3 cellular contexts compared by ENCODE assay signal in the genomic region with DNA sequence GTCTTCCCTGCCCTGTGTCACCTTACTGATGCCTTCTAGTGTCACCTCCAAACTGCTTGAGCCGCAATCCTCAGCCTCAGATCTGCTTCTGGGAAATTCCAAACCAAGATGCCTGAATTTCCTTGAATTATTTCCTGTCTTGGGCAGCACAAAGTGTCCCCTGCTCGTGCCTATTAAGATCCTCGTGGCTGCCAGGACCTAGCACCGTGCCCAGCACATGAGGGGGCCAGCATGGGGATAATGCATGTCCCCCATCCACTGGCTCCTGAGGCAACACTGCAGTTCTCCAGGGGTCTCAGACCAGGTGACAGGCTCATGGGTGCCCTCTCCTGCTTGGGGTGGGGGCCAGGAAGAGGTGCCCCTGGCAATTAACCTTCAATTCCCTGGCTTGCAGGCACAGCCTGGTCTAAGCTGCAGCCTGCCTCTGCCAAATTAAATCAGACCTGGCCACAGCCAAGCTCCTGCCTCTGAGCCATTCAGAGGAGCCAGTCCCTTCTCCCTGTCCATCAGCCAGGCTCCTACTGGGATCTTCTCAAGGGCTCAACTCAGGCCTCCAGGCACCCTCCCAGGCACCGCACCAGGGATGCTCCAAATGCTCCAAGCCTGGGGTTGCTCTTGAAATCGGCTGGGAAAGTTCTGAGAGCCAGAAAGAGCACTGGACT.
A peak's percentile ranks its signal among the peaks of the same experiment; 100 is the strongest.
TF ChIP-seq lines count a peak whose summit lies in the region.

No MANE protein-coding gene starts in this region.

TF ChIP-seq in HepG2, 621 proteins besides CTCF, POLR2A, EP300 and RAD21:
- no peak for TF ChIP-seq SRSF4 (IDR thresholded peaks at IDR 0.05; ENCODE audit: low read depth, low read length, poor library complexity, severe bottlenecking)
- peak; percentile 22 for TF ChIP-seq RBM22 (optimal IDR thresholded peaks at IDR 0.05; ENCODE audit: low read length)
- no peak for TF ChIP-seq SCMH1 (CRISPR knock-in tag; IDR thresholded peaks at IDR 0.05; ENCODE audit: borderline replicate concordance)
- TF ChIP-seq, protein P1, sequence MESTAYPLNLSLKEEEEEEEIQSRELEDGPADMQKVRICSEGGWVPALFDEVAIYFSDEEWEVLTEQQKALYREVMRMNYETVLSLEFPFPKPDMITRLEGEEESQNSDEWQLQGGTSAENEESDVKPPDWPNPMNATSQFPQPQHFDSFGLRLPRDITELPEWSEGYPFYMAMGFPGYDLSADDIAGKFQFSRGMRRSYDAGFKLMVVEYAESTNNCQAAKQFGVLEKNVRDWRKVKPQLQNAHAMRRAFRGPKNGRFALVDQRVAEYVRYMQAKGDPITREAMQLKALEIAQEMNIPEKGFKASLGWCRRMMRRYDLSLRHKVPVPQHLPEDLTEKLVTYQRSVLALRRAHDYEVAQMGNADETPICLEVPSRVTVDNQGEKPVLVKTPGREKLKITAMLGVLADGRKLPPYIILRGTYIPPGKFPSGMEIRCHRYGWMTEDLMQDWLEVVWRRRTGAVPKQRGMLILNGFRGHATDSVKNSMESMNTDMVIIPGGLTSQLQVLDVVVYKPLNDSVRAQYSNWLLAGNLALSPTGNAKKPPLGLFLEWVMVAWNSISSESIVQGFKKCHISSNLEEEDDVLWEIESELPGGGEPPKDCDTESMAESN (CRISPR knock-in tag; conservative IDR thresholded peaks at IDR 0.05): no peak

TF ChIP-seq in SK-N-SH, 30 proteins besides CTCF, POLR2A, EP300 and RAD21 (continued from another document):
- TF ChIP-seq, protein P2, sequence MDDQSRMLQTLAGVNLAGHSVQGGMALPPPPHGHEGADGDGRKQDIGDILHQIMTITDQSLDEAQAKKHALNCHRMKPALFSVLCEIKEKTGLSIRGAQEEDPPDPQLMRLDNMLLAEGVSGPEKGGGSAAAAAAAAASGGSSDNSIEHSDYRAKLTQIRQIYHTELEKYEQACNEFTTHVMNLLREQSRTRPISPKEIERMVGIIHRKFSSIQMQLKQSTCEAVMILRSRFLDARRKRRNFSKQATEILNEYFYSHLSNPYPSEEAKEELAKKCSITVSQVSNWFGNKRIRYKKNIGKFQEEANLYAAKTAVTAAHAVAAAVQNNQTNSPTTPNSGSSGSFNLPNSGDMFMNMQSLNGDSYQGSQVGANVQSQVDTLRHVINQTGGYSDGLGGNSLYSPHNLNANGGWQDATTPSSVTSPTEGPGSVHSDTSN (IDR thresholded peaks at IDR 0.05): no peak
- no peak for TF ChIP-seq NRF1 (IDR thresholded peaks at IDR 0.05; ENCODE audit: low read depth, low read length)
- no peak for TF ChIP-seq FOXM1 (IDR thresholded peaks at IDR 0.05; ENCODE audit: low read depth)
- no peak for TF ChIP-seq RXRA (IDR thresholded peaks at IDR 0.05; ENCODE audit: borderline replicate concordance, low read depth)
- TF ChIP-seq, protein P3, sequence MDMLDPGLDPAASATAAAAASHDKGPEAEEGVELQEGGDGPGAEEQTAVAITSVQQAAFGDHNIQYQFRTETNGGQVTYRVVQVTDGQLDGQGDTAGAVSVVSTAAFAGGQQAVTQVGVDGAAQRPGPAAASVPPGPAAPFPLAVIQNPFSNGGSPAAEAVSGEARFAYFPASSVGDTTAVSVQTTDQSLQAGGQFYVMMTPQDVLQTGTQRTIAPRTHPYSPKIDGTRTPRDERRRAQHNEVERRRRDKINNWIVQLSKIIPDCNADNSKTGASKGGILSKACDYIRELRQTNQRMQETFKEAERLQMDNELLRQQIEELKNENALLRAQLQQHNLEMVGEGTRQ (IDR thresholded peaks at IDR 0.05; ENCODE audit: borderline replicate concordance, low read depth, low read length): no peak
- TF ChIP-seq GATA2 (CRISPR knock-in tag; IDR thresholded peaks at IDR 0.05): no peak
- TF ChIP-seq ELF1 (IDR thresholded peaks at IDR 0.05): no peak
- TF ChIP-seq MEF2A (IDR thresholded peaks at IDR 0.05; ENCODE audit: borderline replicate concordance, low read depth): no peak
- TF ChIP-seq, protein P4, sequence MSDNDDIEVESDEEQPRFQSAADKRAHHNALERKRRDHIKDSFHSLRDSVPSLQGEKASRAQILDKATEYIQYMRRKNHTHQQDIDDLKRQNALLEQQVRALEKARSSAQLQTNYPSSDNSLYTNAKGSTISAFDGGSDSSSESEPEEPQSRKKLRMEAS (IDR thresholded peaks at IDR 0.05; ENCODE audit: low read depth): no peak
- TF ChIP-seq RFX5 (IDR thresholded peaks at IDR 0.05; ENCODE audit: low read length): no peak
- TF ChIP-seq JUND (IDR thresholded peaks at IDR 0.05): no peak
- TF ChIP-seq, protein P5, sequence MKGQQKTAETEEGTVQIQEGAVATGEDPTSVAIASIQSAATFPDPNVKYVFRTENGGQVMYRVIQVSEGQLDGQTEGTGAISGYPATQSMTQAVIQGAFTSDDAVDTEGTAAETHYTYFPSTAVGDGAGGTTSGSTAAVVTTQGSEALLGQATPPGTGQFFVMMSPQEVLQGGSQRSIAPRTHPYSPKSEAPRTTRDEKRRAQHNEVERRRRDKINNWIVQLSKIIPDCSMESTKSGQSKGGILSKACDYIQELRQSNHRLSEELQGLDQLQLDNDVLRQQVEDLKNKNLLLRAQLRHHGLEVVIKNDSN (IDR thresholded peaks at IDR 0.05; ENCODE audit: borderline replicate concordance, low read depth): no peak
- TF ChIP-seq SMC3 (IDR thresholded peaks at IDR 0.05; ENCODE audit: low read depth, low read length): no peak

TF ChIP-seq in HEK293T, 16 proteins besides CTCF, POLR2A, EP300 and RAD21 (continued from another document):
- TF ChIP-seq NFRKB (IDR thresholded peaks at IDR 0.05) (no peak), FOXM1 (IDR thresholded peaks at IDR 0.05; ENCODE audit: borderline replicate concordance) (no peak), CTBP1 (IDR thresholded peaks at IDR 0.05; ENCODE audit: borderline replicate concordance) (no peak), TARDBP (IDR thresholded peaks at IDR 0.05) (no peak), L3MBTL2 (conservative IDR thresholded peaks at IDR 0.05) (no peak), SUZ12 (IDR thresholded peaks at IDR 0.05) (no peak), BHLHE40 (IDR thresholded peaks at IDR 0.05; ENCODE audit: borderline replicate concordance) (no peak), ZNF384 (IDR thresholded peaks at IDR 0.05) (no peak), HDGF (IDR thresholded peaks at IDR 0.05; ENCODE audit: borderline replicate concordance) (no peak)
